In genomic region chr9:38311382-38312270, GRCh38 we compare ENCODE assay signal across 11 cellular contexts.
A peak's percentile ranks its signal among the peaks of the same experiment; 100 is the strongest.
DNase-seq lines count a peak whose midpoint lies in the region; ATAC-seq and TF ChIP-seq lines count a peak whose summit lies in the region.
"Had no signal": no experiment of that assay in that cellular context is flagged by ENCODE, and none has a peak within 500 bp of the region (broad histone marks: within the 10 kb centered on the region; RNA-seq: fewer than 3 reads in every experiment).

No MANE protein-coding gene starts in this region.

- H2BK15ac ChIP-seq in IMR-90 (ENCODE audit: low read depth, low read length) (no peak overlapping the region), mesendoderm (replicated peaks; ENCODE audit: low read depth) (no peak overlapping the region)

- no peaks in the 10 kb centered on the region for H4K20me1 ChIP-seq in IMR-90 (ENCODE audit: insufficient read depth, low read length)

- no peak overlapping the region for H4K5ac ChIP-seq in IMR-90 (ENCODE audit: low read depth, low read length)
- no peak overlapping the region for H4K5ac ChIP-seq in mesendoderm (ENCODE audit: low read length)

- H3K18ac ChIP-seq in IMR-90 (ENCODE audit: low read depth, low read length) (no peak overlapping the region), mesendoderm (ENCODE audit: low read length) (no peak overlapping the region)

- H3K14ac ChIP-seq in IMR-90 (replicated peaks; ENCODE audit: low read depth, low read length), result no peak overlapping the region

- no peaks in the 10 kb centered on the region for H3K79me2 ChIP-seq in mesendoderm (ENCODE audit: control insufficient read depth, insufficient read depth, low read length)

- no peaks in the 10 kb centered on the region; the same call in 1 of the 2 replicates for H3K27me3 ChIP-seq in Caco-2 (replicated peaks; ENCODE audit: control insufficient read depth, insufficient read depth, low read length)
- peaks cover 48% of the 10 kb centered on the region for H3K27me3 ChIP-seq in IMR-90 (ENCODE audit: control insufficient read depth, insufficient read depth, low read length)
- H3K27me3 ChIP-seq in mesendoderm (ENCODE audit: insufficient read depth, low read length, poor library complexity), result no peaks in the 10 kb centered on the region

- DNase-seq in Caco-2 (peak; percentile 15 to 48), IMR-90 (no peak), epithelial cell of proximal tubule (ENCODE audit: low read depth) (no peak), mesendoderm (peak; percentile 46), HT-29 (ENCODE audit: low spot score) (no peak), foreskin fibroblast (no peak)
- DNase-seq: BE2C, PC-3 had no signal

- dilution Hi-C loops in IMR-90 (cut with HindIII; ENCODE audit: low sequenced_read_pairs, unreplicated experiment), result no loop called here

- H3K36me3 ChIP-seq in Caco-2 (ENCODE audit: control insufficient read depth, insufficient read depth, low read length), result no peaks in the 10 kb centered on the region
- H3K36me3 ChIP-seq in IMR-90 (ENCODE audit: control insufficient read depth, insufficient read depth, low read length), result no peaks in the 10 kb centered on the region
- H3K36me3 ChIP-seq in mesendoderm (ENCODE audit: control insufficient read depth, insufficient read depth, low read length), result no peaks in the 10 kb centered on the region
- H3K36me3 ChIP-seq: adrenal gland, BE2C had no signal

- no peak overlapping the region for H2BK5ac ChIP-seq in IMR-90 (ENCODE audit: low read depth, low read length, poor library complexity, severe bottlenecking)
- no peak overlapping the region for H2BK5ac ChIP-seq in mesendoderm (ENCODE audit: low read length)

- no peak overlapping the region for H3K56ac ChIP-seq in IMR-90 (ENCODE audit: extremely low read depth, insufficient read depth, low read length)
- H3K56ac ChIP-seq in mesendoderm (ENCODE audit: low read length), result no peak overlapping the region

- H3K4me1 Mint-ChIP-seq in Caco-2 (ENCODE audit: low read depth, unreplicated experiment), result no peaks in the 10 kb centered on the region

- H3K27ac Mint-ChIP-seq in Caco-2 (ENCODE audit: unreplicated experiment), result no peak overlapping the region

- H3K4ac ChIP-seq in IMR-90 (ENCODE audit: low read depth, low read length) (no peak overlapping the region), mesendoderm (ENCODE audit: low read depth, low read length) (no peak overlapping the region)

- H2BK20ac ChIP-seq in IMR-90 (ENCODE audit: low read depth, low read length), result no peak overlapping the region

- POLR2A ChIA-PET in Caco-2 (lab: Charles Lee) (no interaction called here), IMR-90 (lab: Charles Lee; ENCODE audit: unreplicated experiment) (no interaction called here)

- H2AK5ac ChIP-seq in IMR-90 (ENCODE audit: low read depth, low read length), result no peak overlapping the region
- H2AK5ac ChIP-seq in mesendoderm (ENCODE audit: low read length), result no peak overlapping the region

- peak; percentile 29; the same call in 1 of the 2 replicates for ATAC-seq in IMR-90 (ENCODE audit: low read depth)
- no peak for ATAC-seq in GM21786 (IDR thresholded peaks at IDR 0.05; ENCODE audit: unreplicated experiment)
- ATAC-seq in HG03095 (IDR thresholded peaks at IDR 0.05; ENCODE audit: unreplicated experiment), result no peak
- ATAC-seq: PC-3 had no signal

- peak overlapping the region; percentile 21; the same call in 1 of the 2 replicates for H3K4me3 ChIP-seq in Caco-2 (ENCODE audit: low read depth, low read length)
- H3K4me3 ChIP-seq in IMR-90 (ENCODE audit: insufficient read depth, low read depth, low read length), result no peak overlapping the region
- peak overlapping the region; percentile 8 for H3K4me3 ChIP-seq in epithelial cell of proximal tubule (ENCODE audit: low read depth, low read length)
- no peak overlapping the region for H3K4me3 ChIP-seq in mesendoderm (ENCODE audit: low read length)
- no peak overlapping the region for H3K4me3 ChIP-seq in foreskin fibroblast (ENCODE audit: low read depth in 1 of 2, low read length in 2 of 2)
- H3K4me3 ChIP-seq: adrenal gland had no signal

- no peak overlapping the region for H2AK9ac ChIP-seq in IMR-90 (replicated peaks; ENCODE audit: low read depth, low read length, poor library complexity)

- no peak overlapping the region for H3K9ac ChIP-seq in IMR-90 (ENCODE audit: low read depth, low read length)
- H3K9ac ChIP-seq in mesendoderm (ENCODE audit: low read length), result no peak overlapping the region

- BruUV-seq in Caco-2 (replicated peaks; lab: Mats Ljungman, UMichigan) (no TSS peak), IMR-90 (replicated peaks; lab: Mats Ljungman, UMichigan) (no TSS peak)

- TF ChIP-seq RAD21 in IMR-90 (IDR thresholded peaks at IDR 0.05; ENCODE audit: low read length), result no peak

- H3K79me1 ChIP-seq in IMR-90 (ENCODE audit: low read depth in 1 of 2, low read length in 2 of 2) (no peaks in the 10 kb centered on the region), mesendoderm (ENCODE audit: low read length) (no peaks in the 10 kb centered on the region)

- H4K91ac ChIP-seq in IMR-90 (ENCODE audit: insufficient read depth, low read depth, low read length), result no peak overlapping the region

- H3K4me2 ChIP-seq in IMR-90 (ENCODE audit: low read depth, low read length) (no peak overlapping the region), mesendoderm (ENCODE audit: low read length) (no peak overlapping the region)

- WGBS in IMR-90 (ENCODE audit: extremely low coverage in 2 of 2, insufficient read length in 1 of 2), 2 experiments, result 43% methylated on average over 8 of the region's 16 CpGs; no CpG with 5 or more reads in 1 of the 2 experiments
- WGBS in mesendoderm (ENCODE audit: extremely low coverage, insufficient coverage, low lambda C conversion rate), result no CpG with 5 or more reads among the region's 16 CpGs

- H3K9me1 ChIP-seq in IMR-90 (ENCODE audit: insufficient read depth, low read length), result no peaks in the 10 kb centered on the region

- TF ChIP-seq CTCF in Caco-2 (IDR thresholded peaks at IDR 0.05; ENCODE audit: insufficient read depth in 1 of 2, low read depth in 1 of 2, low read length in 1 of 2, severe bottlenecking in 1 of 2, unreplicated experiment in 1 of 2) (no peak), IMR-90 (conservative IDR thresholded peaks at IDR 0.05; ENCODE audit: low read depth, low read length) (no peak), epithelial cell of proximal tubule (conservative IDR thresholded peaks at IDR 0.05; ENCODE audit: low read depth, low read length) (no peak), foreskin fibroblast (IDR thresholded peaks at IDR 0.05; ENCODE audit: low read depth, low read length) (no peak)

- H3K4me3 Mint-ChIP-seq in Caco-2 (ENCODE audit: unreplicated experiment), result no peak overlapping the region

- no peak overlapping the region for H2AFZ ChIP-seq in IMR-90 (replicated peaks; ENCODE audit: low read length, poor library complexity)

- H3K9me3 ChIP-seq in Caco-2, result no peaks in the 10 kb centered on the region
- no peaks in the 10 kb centered on the region for H3K9me3 ChIP-seq in IMR-90 (ENCODE audit: control insufficient read depth, insufficient read depth, low read length)
- H3K9me3 ChIP-seq: adrenal gland, BE2C had no signal

- H3K27me3 Mint-ChIP-seq in Caco-2 (ENCODE audit: insufficient read depth, unreplicated experiment), result peaks cover 7% of the 10 kb centered on the region

- H3K9me3 Mint-ChIP-seq in Caco-2 (ENCODE audit: unreplicated experiment), result no peaks in the 10 kb centered on the region

- TF ChIP-seq POLR2A in IMR-90 (IDR thresholded peaks at IDR 0.05; ENCODE audit: low read depth, low read length), result no peak

- H3K4me1 ChIP-seq in Caco-2 (peaks cover 8% of the 10 kb centered on the region; the same call in 1 of the 2 replicates), IMR-90 (ENCODE audit: control insufficient read depth, insufficient read depth, low read length) (no peaks in the 10 kb centered on the region), mesendoderm (ENCODE audit: control insufficient read depth, low read depth, low read length) (peaks cover 1% of the 10 kb centered on the region)
- H3K4me1 ChIP-seq: adrenal gland had no signal

- no peak overlapping the region for H3K27ac ChIP-seq in IMR-90 (ENCODE audit: insufficient read depth, low read length)
- H3K27ac ChIP-seq in mesendoderm (ENCODE audit: low read depth, low read length), result no peak overlapping the region
- H3K27ac ChIP-seq: adrenal gland had no signal

- H4K8ac ChIP-seq in IMR-90 (ENCODE audit: low read depth in 2 of 2, low read length in 2 of 2) (no peak overlapping the region), mesendoderm (ENCODE audit: low read depth, low read length) (no peak overlapping the region)

- no peaks in the 10 kb centered on the region for H3K36me3 Mint-ChIP-seq in Caco-2 (ENCODE audit: insufficient read depth, unreplicated experiment)

- H3K23ac ChIP-seq in IMR-90 (ENCODE audit: low read depth, low read length), result no peak overlapping the region
- no peak overlapping the region for H3K23ac ChIP-seq in mesendoderm (ENCODE audit: low read length)

- H2BK120ac ChIP-seq in IMR-90 (ENCODE audit: low read depth, low read length), result no peak overlapping the region
- H2BK120ac ChIP-seq in mesendoderm (ENCODE audit: low read depth, low read length), result no peak overlapping the region

- intact Hi-C loops in Caco-2 (cut with micrococcal nuclease; ENCODE audit: unreplicated experiment) (loop anchor here (5.0 kb wide), 1 partner anchor 34 kb away; no protein-coding TSS in a partner anchor), IMR-90 (cut with micrococcal nuclease) (no loop called here)

- CTCF ChIA-PET in Caco-2 (lab: Charles Lee), result no interaction called here
- CTCF ChIA-PET in IMR-90 (lab: Yijun Ruan, JAX), result interaction anchor here (0.6 kb wide), 1 partner anchor 742 kb away, joined by 3 read pairs; no protein-coding TSS in a partner anchor

- in situ Hi-C loops in IMR-90 (cut with MboI; ENCODE audit: low sequenced_read_pairs), result no loop called here

TF ChIP-seq in IMR-90, 13 proteins besides CTCF, POLR2A, EP300 and RAD21 (continues in another document):
- TF ChIP-seq CEBPB (IDR thresholded peaks at IDR 0.05; ENCODE audit: low read depth, low read length) (no peak), MXI1 (IDR thresholded peaks at IDR 0.05; ENCODE audit: borderline replicate concordance, low read depth, low read length) (no peak), SMC3 (IDR thresholded peaks at IDR 0.05; ENCODE audit: low read depth, low read length) (no peak), RCOR1 (IDR thresholded peaks at IDR 0.05; ENCODE audit: insufficient replicate concordance, low read length) (no peak), MAZ (IDR thresholded peaks at IDR 0.05; ENCODE audit: borderline replicate concordance, low read depth, low read length) (no peak), BHLHE40 (IDR thresholded peaks at IDR 0.05; ENCODE audit: low read depth, low read length) (no peak), NFE2L2 (IDR thresholded peaks at IDR 0.05; ENCODE audit: low read depth, low read length) (no peak), CHD1 (IDR thresholded peaks at IDR 0.05; ENCODE audit: low read depth, low read length) (no peak)

Comparison
In these comparisons a context has a peak if more than half of its experiments do, and no peak if none do; other contexts are left out.
1. DNase-seq: peak in Caco-2 (2 of 2) and mesendoderm (single experiment); none in IMR-90 (single experiment), epithelial cell of proximal tubule (single experiment), HT-29 (single experiment) and foreskin fibroblast (0 of 2).
2. H3K4me3 ChIP-seq: peak in Caco-2 (single experiment) and epithelial cell of proximal tubule (single experiment); none in IMR-90 (single experiment), mesendoderm (single experiment) and foreskin fibroblast (0 of 2).